14 cellular contexts compared by ENCODE assay signal in the genomic region with DNA sequence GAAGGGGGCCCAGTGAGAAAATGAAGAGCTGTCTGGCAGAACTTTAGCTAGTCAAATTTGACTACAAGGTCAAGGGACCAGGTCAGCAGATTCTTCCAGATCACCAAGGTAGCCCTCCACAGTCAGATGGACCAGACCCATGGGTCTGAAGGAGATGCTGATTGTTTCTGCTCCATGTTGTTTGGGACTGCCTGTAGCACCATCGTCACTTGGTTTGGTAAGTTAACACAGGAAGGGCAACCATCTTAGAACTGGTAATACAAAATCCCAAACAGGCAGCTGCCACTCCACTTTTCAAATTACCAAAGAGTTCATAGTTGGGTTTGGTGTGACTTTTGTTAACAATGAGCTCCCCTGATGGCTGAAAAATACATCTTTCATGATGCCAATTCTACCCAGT. TPM values are rescaled to one million over a fixed set of nuclear protein-coding genes. Genes with fewer than 3 reads are reported as not detected.
DNase-seq lines count a peak whose midpoint lies in the region; ATAC-seq and TF ChIP-seq lines count a peak whose summit lies in the region.
"Had no signal": no experiment of that assay in that cellular context is flagged by ENCODE, and none has a peak within 500 bp of the region (broad histone marks: within the 10 kb centered on the region; RNA-seq: fewer than 3 reads in every experiment).

No MANE protein-coding gene starts in this region.

- no peaks in the 10 kb centered on the region for H3K9me3 Mint-ChIP-seq in activated naive CD4-positive, alpha-beta T cell treated with anti-CD3 and anti-CD28 coated beads, Interleukin-2, amount 10 ng/mL, durations not matched to agents 7 days and 5 days
- H3K9me3 Mint-ChIP-seq in activated T-cell treated with anti-CD3 and anti-CD28 coated beads, Interleukin-2, amount 50 U/mL, for 72 hours: no peaks in the 10 kb centered on the region
- no peaks in the 10 kb centered on the region for H3K9me3 Mint-ChIP-seq in memory B cell

- H3K4me2 ChIP-seq in PC-3 (ENCODE audit: low read length): no peak overlapping the region

- peak overlapping the region; percentile 71 for H3K27ac ChIP-seq in thymus (ENCODE audit: low read depth)
- H3K27ac ChIP-seq in PC-3 (ENCODE audit: low read length): no peak overlapping the region
- H3K27ac ChIP-seq: brain microvascular endothelial cell, thyroid gland had no signal

- H3K9me3 ChIP-seq in thymus (ENCODE audit: control insufficient read depth) (no peaks in the 10 kb centered on the region), PC-3 (ENCODE audit: low read length) (no peaks in the 10 kb centered on the region)
- H3K9me3 ChIP-seq: prostate gland, thyroid gland had no signal

- H3K4me3 ChIP-seq in thymus (ENCODE audit: low read length) (no peak overlapping the region), PC-3 (ENCODE audit: low read length) (no peak overlapping the region)
- H3K4me3 ChIP-seq: prostate gland, thyroid gland had no signal

- H3K27me3 Mint-ChIP-seq in activated naive CD4-positive, alpha-beta T cell treated with anti-CD3 and anti-CD28 coated beads, Interleukin-2, amount 10 ng/mL, durations not matched to agents 7 days and 5 days: no peaks in the 10 kb centered on the region
- no peaks in the 10 kb centered on the region for H3K27me3 Mint-ChIP-seq in activated T-cell treated with anti-CD3 and anti-CD28 coated beads, Interleukin-2, amount 50 U/mL, for 72 hours (ENCODE audit: low read depth)
- no peaks in the 10 kb centered on the region for H3K27me3 Mint-ChIP-seq in memory B cell

- POLR2A ChIA-PET in PC-3 (lab: Charles Lee; ENCODE audit: unreplicated experiment): no interaction called here

- peaks cover 83% of the 10 kb centered on the region for H3K36me3 Mint-ChIP-seq in activated naive CD4-positive, alpha-beta T cell treated with anti-CD3 and anti-CD28 coated beads, Interleukin-2, amount 10 ng/mL, durations not matched to agents 7 days and 5 days
- H3K36me3 Mint-ChIP-seq in activated T-cell treated with anti-CD3 and anti-CD28 coated beads, Interleukin-2, amount 50 U/mL, for 72 hours (ENCODE audit: insufficient read depth in 2 of 2): peaks cover 24 to 54% of the 10 kb centered on the region in 2 donors
- peaks cover 35% of the 10 kb centered on the region for H3K36me3 Mint-ChIP-seq in memory B cell

- peaks cover 65% of the 10 kb centered on the region for H3K79me2 ChIP-seq in PC-3 (ENCODE audit: low read length)

- intact Hi-C loops in PC-3 (cut with micrococcal nuclease): no loop called here

- H3K4me1 ChIP-seq in thymus (ENCODE audit: control insufficient read depth, insufficient read depth, low read length): peaks cover 35% of the 10 kb centered on the region
- H3K4me1 ChIP-seq in PC-3 (ENCODE audit: insufficient read depth, low read length): no peaks in the 10 kb centered on the region

- H2AFZ ChIP-seq in PC-3 (ENCODE audit: low read length): no peak overlapping the region

- BruUV-seq in PC-3 (replicated peaks; lab: Mats Ljungman, UMichigan): no TSS peak

- H3K9me2 ChIP-seq in PC-3 (replicated peaks; ENCODE audit: low read length): no peaks in the 10 kb centered on the region

- H3K27me3 ChIP-seq in thymus (ENCODE audit: control insufficient read depth, insufficient read depth): no peaks in the 10 kb centered on the region
- H3K27me3 ChIP-seq in PC-3 (ENCODE audit: low read length): no peaks in the 10 kb centered on the region
- H3K27me3 ChIP-seq: brain microvascular endothelial cell, thyroid gland had no signal

- peaks cover 56% of the 10 kb centered on the region for H3K36me3 ChIP-seq in thymus (ENCODE audit: control insufficient read depth, insufficient read depth)
- peaks cover 13% of the 10 kb centered on the region; the same call in 1 of the 2 replicates for H3K36me3 ChIP-seq in PC-3 (ENCODE audit: low read depth, low read length)
- H3K36me3 ChIP-seq: brain microvascular endothelial cell, prostate gland, thyroid gland had no signal

- no peak for ATAC-seq in activated T-cell treated with anti-CD3 and anti-CD28 coated beads, Interleukin-2, amount 50 U/mL, for 72 hours (replicated peaks in 1 of 2)
- ATAC-seq in memory B cell (ENCODE audit: low read depth) (no peak), PC-3 (no peak), HG02763 (IDR thresholded peaks at IDR 0.05; ENCODE audit: unreplicated experiment) (no peak)

- CTCF ChIA-PET in activated naive CD4-positive, alpha-beta T cell treated with anti-CD3 and anti-CD28 coated beads, Interleukin-2, amount 10 ng/mL, durations not matched to agents 7 days and 5 days (lab: Charles Lee): interaction anchor here (1.0 to 8.4 kb wide), 3 partner anchors 19 to 104 kb away, joined by 3 to 66 read pairs (median 3); no protein-coding TSS in a partner anchor
- CTCF ChIA-PET in PC-3 (lab: Charles Lee): no interaction called here

- peaks cover 94% of the 10 kb centered on the region for H3K4me1 Mint-ChIP-seq in activated naive CD4-positive, alpha-beta T cell treated with anti-CD3 and anti-CD28 coated beads, Interleukin-2, amount 10 ng/mL, durations not matched to agents 7 days and 5 days
- peaks cover 100% of the 10 kb centered on the region for H3K4me1 Mint-ChIP-seq in activated T-cell treated with anti-CD3 and anti-CD28 coated beads, Interleukin-2, amount 50 U/mL, for 72 hours (ENCODE audit: low read depth)
- peaks cover 69% of the 10 kb centered on the region for H3K4me1 Mint-ChIP-seq in memory B cell

- no peaks in the 10 kb centered on the region for H3F3A ChIP-seq in PC-3 (ENCODE audit: low read length, unreplicated experiment)

- peak overlapping the region; percentile 76 for H3K4me3 Mint-ChIP-seq in activated naive CD4-positive, alpha-beta T cell treated with anti-CD3 and anti-CD28 coated beads, Interleukin-2, amount 10 ng/mL, durations not matched to agents 7 days and 5 days
- H3K4me3 Mint-ChIP-seq in activated T-cell treated with anti-CD3 and anti-CD28 coated beads, Interleukin-2, amount 50 U/mL, for 72 hours: peak overlapping the region; percentile 85 to 92
- peak overlapping the region; percentile 32 for H3K4me3 Mint-ChIP-seq in memory B cell

- H3K9ac ChIP-seq in PC-3 (ENCODE audit: low read length): no peak overlapping the region

- 88% methylated on average over 1 of the region's 1 CpG for WGBS in thymus

- peak overlapping the region; percentile 83 for H3K27ac Mint-ChIP-seq in activated naive CD4-positive, alpha-beta T cell treated with anti-CD3 and anti-CD28 coated beads, Interleukin-2, amount 10 ng/mL, durations not matched to agents 7 days and 5 days
- H3K27ac Mint-ChIP-seq in activated T-cell treated with anti-CD3 and anti-CD28 coated beads, Interleukin-2, amount 50 U/mL, for 72 hours: peak overlapping the region; percentile 92
- H3K27ac Mint-ChIP-seq in memory B cell: peak overlapping the region; percentile 83

- DNase-seq in activated naive CD4-positive, alpha-beta T cell treated with anti-CD3 and anti-CD28 coated beads, Interleukin-2, amount 10 ng/mL, durations not matched to agents 7 days and 5 days: no peak
- DNase-seq in activated naive CD4-positive, alpha-beta T cell treated with Interleukin-2 at 50 U/mL for 16 hours: no peak
- DNase-seq in activated T-cell treated with anti-CD3 and anti-CD28 coated beads, Interleukin-2, amount 50 U/mL, for 72 hours: no peak
- DNase-seq in memory B cell (ENCODE audit: low spot score in 2 of 2) (no peak), PC-3 (no peak)
- DNase-seq in activated CD4-positive, CD25-positive, alpha-beta regulatory T cell (lab: John Stamatoyannopoulos, UW): no peak
- DNase-seq: activated CD4-positive, CD25-positive, alpha-beta regulatory T cell treated with anti-CD3 and anti-CD28 coated beads, Interleukin-2, amount 50 U/mL, for 72 hours; brain microvascular endothelial cell; NCI-H524 treated with DMSO at 0.1 percent for 48 hours; RPMI8226; thyroid gland had no signal

- no peak for TF ChIP-seq CTCF in PC-3 (conservative IDR thresholded peaks at IDR 0.05; ENCODE audit: low read depth, low read length)

- H4K20me1 ChIP-seq in PC-3 (ENCODE audit: low read length): no peaks in the 10 kb centered on the region

RNA-seq across cellular contexts. Expression of a gene that starts 9.0 kb away (rescaled TPM):
- 10 to 100 TPM; 50.7 to 58.0 TPM for total RNA-seq in activated T-cell treated with anti-CD3 and anti-CD28 coated beads, Interleukin-2, amount 50 U/mL, for 72 hours
- 32.0 TPM for polyA plus RNA-seq in thymus
- total RNA-seq in PC-3 (2014; rRNA removed): 17.7 and 24.1 TPM in 2 replicates

Comparison
In these comparisons a context has a peak if more than half of its experiments do, and no peak if none do; other contexts are left out.
1. H3K4me3 Mint-ChIP-seq: peak in every context shown above with its lines; median percentile 88 in activated T-cell treated with anti-CD3 and anti-CD28 coated beads, Interleukin-2, amount 50 U/mL, for 72 hours; 76 in activated naive CD4-positive, alpha-beta T cell treated with anti-CD3 and anti-CD28 coated beads, Interleukin-2, amount 10 ng/mL, durations not matched to agents 7 days and 5 days; 32 in memory B cell.